18 cellular contexts compared by ENCODE assay signal in the genomic region with DNA sequence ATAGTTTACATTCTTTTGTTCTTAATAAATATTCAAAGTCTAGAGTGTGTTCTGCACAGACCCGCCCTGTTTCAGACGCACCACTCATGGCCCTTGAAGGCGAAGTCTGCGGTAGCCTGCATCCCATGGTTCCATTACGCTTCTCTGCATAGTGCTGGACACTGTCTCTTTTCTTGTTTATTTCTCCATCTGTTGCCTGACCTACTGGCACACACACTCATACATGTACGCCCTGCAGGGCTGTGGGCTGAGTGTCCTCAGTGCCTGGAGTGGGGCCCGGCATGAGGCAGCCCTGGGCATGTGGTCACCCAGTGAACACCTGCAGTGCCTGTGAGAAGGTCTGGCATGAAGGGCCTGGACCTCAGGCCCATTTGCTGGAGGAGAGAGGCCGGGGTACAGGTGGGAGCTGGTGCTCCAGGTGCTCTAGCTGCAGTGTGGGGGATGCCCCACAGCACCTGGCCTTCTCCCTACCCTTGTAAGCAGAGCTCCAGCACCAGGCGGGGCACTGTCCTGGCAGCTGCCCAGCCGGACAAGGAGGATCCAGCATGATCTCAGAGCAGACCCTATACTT.
DNase-seq lines count a peak whose midpoint lies in the region; ATAC-seq and TF ChIP-seq lines count a peak whose summit lies in the region.
"Had no signal": no experiment of that assay in that cellular context is flagged by ENCODE, and none has a peak within 500 bp of the region (broad histone marks: within the 10 kb centered on the region; RNA-seq: fewer than 3 reads in every experiment).

No MANE protein-coding gene starts in this region.

- H3K4me1 ChIP-seq in ovary (ENCODE audit: insufficient read depth): no peaks in the 10 kb centered on the region
- H3K4me1 ChIP-seq: left lung, parathyroid adenoma had no signal

- H3K4me3 ChIP-seq in ovary: no peak overlapping the region
- H3K4me3 ChIP-seq: left lung, skin epidermis had no signal

- TF ChIP-seq CTCF in ovary (IDR thresholded peaks at IDR 0.05): no peak

- intact Hi-C loops in ovary (cut with DNase I): no loop called here
- intact Hi-C loops in activated CD4-positive, alpha-beta T cell treated with anti-CD3 and anti-CD28 coated beads for 36 hours (cut with DNase I, micrococcal nuclease): no loop called here

- H3K4me3 Mint-ChIP-seq in activated CD4-positive, alpha-beta T cell treated with anti-CD3 and anti-CD28 coated beads for 36 hours: no peak overlapping the region

- WGBS in ovary, 3 donors: 95% methylated on average over 10 of the region's 10 CpGs

- ATAC-seq in activated CD4-positive, alpha-beta T cell treated with anti-CD3 and anti-CD28 coated beads for 36 hours: no peak
- ATAC-seq: left lung had no signal

- TF ChIP-seq POLR2A in ovary (IDR thresholded peaks at IDR 0.05): no peak

- TF ChIP-seq EP300 in ovary (IDR thresholded peaks at IDR 0.05): no peak

- H3K9me3 ChIP-seq in ovary: no peaks in the 10 kb centered on the region
- H3K9me3 ChIP-seq: left lung had no signal

- POLR2A ChIA-PET in activated CD4-positive, alpha-beta T cell treated with anti-CD3 and anti-CD28 coated beads for 36 hours (lab: Charles Lee): no interaction called here

- no peaks in the 10 kb centered on the region for H3K27me3 Mint-ChIP-seq in activated CD4-positive, alpha-beta T cell treated with anti-CD3 and anti-CD28 coated beads for 36 hours

- no peak overlapping the region for H3K27ac Mint-ChIP-seq in activated CD4-positive, alpha-beta T cell treated with anti-CD3 and anti-CD28 coated beads for 36 hours

- H3K27me3 ChIP-seq in ovary: no peaks in the 10 kb centered on the region
- H3K27me3 ChIP-seq: left lung had no signal

- CTCF ChIA-PET in activated CD4-positive, alpha-beta T cell treated with anti-CD3 and anti-CD28 coated beads for 36 hours (lab: Charles Lee): no interaction called here

- peaks cover 9% of the 10 kb centered on the region for H3K36me3 Mint-ChIP-seq in activated CD4-positive, alpha-beta T cell treated with anti-CD3 and anti-CD28 coated beads for 36 hours (ENCODE audit: low read depth)

- DNase-seq in NCI-H1417 (lab: John Stamatoyannopoulos, UW): peak in 2 of 3 experiments; percentile 11 to 40
- no peak for DNase-seq in NCI-H1417 treated with DMSO at 0.1 percent for 48 hours (lab: John Stamatoyannopoulos, UW)
- peak; percentile 94 for DNase-seq in G401 (ENCODE audit: low spot score)
- peak; percentile 81 for DNase-seq in cerebellum (ENCODE audit: low spot score)
- DNase-seq in ovary: peak in 4 of 5 donors; percentile 0 to 14 (median 6)
- DNase-seq in hypothalamus (lab: John Stamatoyannopoulos, UW): no peak
- no peak for DNase-seq in midbrain (lab: John Stamatoyannopoulos, UW)
- DNase-seq in activated CD4-positive, alpha-beta T cell treated with anti-CD3 and anti-CD28 coated beads for 36 hours: no peak
- DNase-seq: activated CD4-positive, alpha-beta T cell treated with anti-CD3 and anti-CD28 coated beads, Interleukin-2, amount 50 U/mL, for 4 hours; central memory CD4-positive, alpha-beta T cell; NCI-H82; stimulated activated CD4-positive, alpha-beta T cell treated with anti-CD3 and anti-CD28 coated beads, Interleukin-4, amount 100 ng/mL, for 24 hours; stimulated activated CD8-positive, alpha-beta memory T cell treated with anti-CD3 and anti-CD28 coated beads, Interleukin-4, amount 100 ng/mL, for 48 hours had no signal

- in situ Hi-C loops in G401 (cut with HindIII; ENCODE audit: low sequenced_read_pairs): no loop called here

- no peak overlapping the region for H3K27ac ChIP-seq in ovary
- H3K27ac ChIP-seq: 22Rv1, HL-60, left lung, parathyroid adenoma, skin epidermis had no signal

- H3K36me3 ChIP-seq in ovary: no peaks in the 10 kb centered on the region

- H3K4me1 Mint-ChIP-seq in activated CD4-positive, alpha-beta T cell treated with anti-CD3 and anti-CD28 coated beads for 36 hours: no peaks in the 10 kb centered on the region

- no peaks in the 10 kb centered on the region for H3K9me3 Mint-ChIP-seq in activated CD4-positive, alpha-beta T cell treated with anti-CD3 and anti-CD28 coated beads for 36 hours (ENCODE audit: low read depth)

Comparison
In these comparisons a context has a peak if more than half of its experiments do, and no peak if none do; other contexts are left out.
1. DNase-seq: peak in NCI-H1417 (2 of 3), G401 (single experiment), cerebellum (single experiment) and ovary (4 of 5); none in NCI-H1417 treated with DMSO at 0.1 percent for 48 hours (single experiment), hypothalamus (0 of 51), midbrain (single experiment) and activated CD4-positive, alpha-beta T cell treated with anti-CD3 and anti-CD28 coated beads for 36 hours (single experiment).